In the genomic region with DNA sequence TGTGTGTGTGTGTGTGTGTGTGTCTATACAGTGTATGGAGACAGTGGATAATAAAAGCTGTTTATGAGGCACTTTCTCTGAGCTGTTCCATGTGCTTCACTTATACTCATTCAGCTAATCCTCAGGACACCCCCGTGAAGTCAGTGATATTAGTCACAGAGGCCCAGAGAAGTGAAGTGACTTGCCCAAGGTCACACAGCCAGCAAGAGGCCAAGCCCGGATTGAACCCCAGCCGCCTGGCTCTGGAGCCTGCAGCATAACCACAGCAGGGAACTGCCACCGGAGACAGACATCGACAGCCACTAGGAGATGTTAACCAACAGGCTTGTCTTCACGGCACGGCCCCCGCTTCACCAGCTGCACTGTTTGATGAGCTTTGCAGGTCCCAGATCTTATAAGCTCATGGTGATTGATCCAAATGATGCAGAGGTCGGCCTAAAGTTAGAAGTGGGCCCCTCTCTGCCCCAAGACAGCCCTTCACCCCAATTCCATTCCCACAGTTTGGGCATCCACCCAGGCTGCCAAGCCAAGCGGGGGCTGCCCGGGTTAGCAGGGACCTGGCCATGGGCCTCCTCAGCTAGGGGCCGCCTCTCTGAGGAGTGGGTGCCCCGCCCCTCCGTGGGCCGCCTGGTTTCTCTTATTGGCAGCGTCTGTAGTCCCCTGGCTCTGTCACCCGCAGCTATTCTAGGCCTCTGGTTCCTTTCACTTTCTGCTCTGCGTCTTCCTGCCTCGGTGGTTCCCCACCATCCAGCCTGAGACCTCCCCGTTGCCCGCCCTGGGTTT, we compare ENCODE assay signal across 8 cellular contexts. TPM values are rescaled to one million over a fixed set of nuclear protein-coding genes. Genes with fewer than 3 reads are reported as not detected.
DNase-seq lines count a peak whose midpoint lies in the region; ATAC-seq and TF ChIP-seq lines count a peak whose summit lies in the region.

No MANE protein-coding gene starts in this region.

- H3K4me3 ChIP-seq in mucosa of rectum (ENCODE audit: low read length in 2 of 2) (peak overlapping the region in 1 of 2 donors; percentile 44), upper lobe of left lung (peak overlapping the region in 1 of 4 donors; percentile 33)

- peak overlapping the region; percentile 82 for H3K27ac Mint-ChIP-seq in activated T-helper 17 cell treated with anti-CD3 and anti-CD28 coated beads, Interleukin-2, amount 50 U/mL, for 72 hours

- H3K9me3 Mint-ChIP-seq in activated T-helper 17 cell treated with anti-CD3 and anti-CD28 coated beads, Interleukin-2, amount 50 U/mL, for 72 hours = no peaks in the 10 kb centered on the region

- H3K27ac ChIP-seq in mucosa of rectum (ENCODE audit: low read depth in 2 of 2, low read length in 2 of 2) (peak overlapping the region; percentile 67 to 71), upper lobe of left lung (peak overlapping the region; percentile 77 to 90 (median 83))

- no peak for TF ChIP-seq CTCF in upper lobe of left lung (IDR thresholded peaks at IDR 0.05)

- H3K36me3 Mint-ChIP-seq in activated T-helper 17 cell treated with anti-CD3 and anti-CD28 coated beads, Interleukin-2, amount 50 U/mL, for 72 hours (ENCODE audit: low read depth) = no peaks in the 10 kb centered on the region

- H3K4me1 Mint-ChIP-seq in activated T-helper 17 cell treated with anti-CD3 and anti-CD28 coated beads, Interleukin-2, amount 50 U/mL, for 72 hours = peaks cover 26% of the 10 kb centered on the region

- peak in 1 of 4 donors; percentile 48 for TF ChIP-seq POLR2A in upper lobe of left lung (IDR thresholded peaks at IDR 0.05)

- no peak for TF ChIP-seq EP300 in upper lobe of left lung (IDR thresholded peaks at IDR 0.05)

- no peaks in the 10 kb centered on the region for H3K27me3 Mint-ChIP-seq in activated T-helper 17 cell treated with anti-CD3 and anti-CD28 coated beads, Interleukin-2, amount 50 U/mL, for 72 hours

- H3K9me3 ChIP-seq in mucosa of rectum (ENCODE audit: control insufficient read depth in 2 of 2, low read length in 2 of 2) = no peaks in the 10 kb centered on the region
- H3K9me3 ChIP-seq in upper lobe of left lung = no peaks in the 10 kb centered on the region

- H3K4me3 Mint-ChIP-seq in activated T-helper 17 cell treated with anti-CD3 and anti-CD28 coated beads, Interleukin-2, amount 50 U/mL, for 72 hours = peak overlapping the region; percentile 63

- peak; percentile 76 for ATAC-seq in GM21717 (IDR thresholded peaks at IDR 0.05; ENCODE audit: unreplicated experiment)
- peak; percentile 83 for ATAC-seq in activated T-helper 17 cell treated with anti-CD3 and anti-CD28 coated beads, Interleukin-2, amount 50 U/mL, for 72 hours (replicated peaks)
- peak; percentile 19 to 48 for ATAC-seq in upper lobe of left lung (ENCODE audit: low FRiP score in 2 of 2)

- H3K9ac ChIP-seq in mucosa of rectum (ENCODE audit: low read depth in 1 of 2, low read length in 2 of 2) = peak overlapping the region; percentile 35 to 47

- H3K36me3 ChIP-seq in mucosa of rectum (ENCODE audit: control insufficient read depth in 2 of 2, insufficient read depth in 2 of 2, low read length in 2 of 2) (no peaks in the 10 kb centered on the region), upper lobe of left lung (no peaks in the 10 kb centered on the region)

- H3K4me1 ChIP-seq in mucosa of rectum (ENCODE audit: control insufficient read depth in 2 of 2, insufficient read depth in 2 of 2, low read length in 2 of 2) (peaks cover 0 to 9% of the 10 kb centered on the region in 2 donors), upper lobe of left lung (peaks cover 23 to 30% (median 28%) of the 10 kb centered on the region in 4 donors)

- DNase-seq in GF-D8 (lab: John Stamatoyannopoulos, UW) (peak; percentile 46), NAMALWA (ENCODE audit: low spot score) (peak; percentile 91), upper lobe of left lung (peak in 1 of 2 donors; percentile 86), pons (ENCODE audit: low spot score) (no peak), DMS153 treated with DMSO at 0.1 percent for 48 hours (lab: John Stamatoyannopoulos, UW; ENCODE audit: unreplicated experiment) (no peak)

- 63 to 82% methylated on average over 8 to 20 of the region's 21 CpGs for WGBS in upper lobe of left lung, 2 donors

- no peaks in the 10 kb centered on the region for H3K27me3 ChIP-seq in mucosa of rectum (ENCODE audit: control insufficient read depth in 2 of 2, insufficient read depth in 2 of 2, low read length in 2 of 2)
- no peaks in the 10 kb centered on the region for H3K27me3 ChIP-seq in upper lobe of left lung

RNA-seq across cellular contexts. Expression of gene SOCS1, which starts 30.9 kb away (rescaled TPM):
- 100 to 1,000 TPM in 1 of 2 donors, 10 to 100 TPM in 1; 89.7 to 124 TPM for total RNA-seq in activated T-helper 17 cell treated with anti-CD3 and anti-CD28 coated beads, Interleukin-2, amount 50 U/mL, for 72 hours
- total RNA-seq in upper lobe of left lung = 10 to 100 TPM in 5 of 6 donors, 1 to 10 TPM in 1; 9.4 to 36.6 (median 18.5) TPM

RNA-seq across cellular contexts. Expression of gene TNP2, which starts 44.0 kb away (rescaled TPM):
- not detected for total RNA-seq in activated T-helper 17 cell treated with anti-CD3 and anti-CD28 coated beads, Interleukin-2, amount 50 U/mL, for 72 hours
- total RNA-seq in upper lobe of left lung = not detected

RNA-seq across cellular contexts. Expression of gene PRM3, which starts 48.3 kb away (rescaled TPM):
- total RNA-seq in activated T-helper 17 cell treated with anti-CD3 and anti-CD28 coated beads, Interleukin-2, amount 50 U/mL, for 72 hours = not detected
- total RNA-seq in upper lobe of left lung = not detected

RNA-seq across cellular contexts. Expression of gene PRM2, which starts 51.2 kb away (rescaled TPM):
- total RNA-seq in activated T-helper 17 cell treated with anti-CD3 and anti-CD28 coated beads, Interleukin-2, amount 50 U/mL, for 72 hours = not detected
- not detected for total RNA-seq in upper lobe of left lung

RNA-seq across cellular contexts. Expression of gene PRM1, which starts 56.0 kb away (rescaled TPM):
- total RNA-seq in activated T-helper 17 cell treated with anti-CD3 and anti-CD28 coated beads, Interleukin-2, amount 50 U/mL, for 72 hours = not detected
- not detected for total RNA-seq in upper lobe of left lung

Comparison
In these comparisons a context has a peak if more than half of its experiments do, and no peak if none do; other contexts are left out.
1. DNase-seq: peak in GF-D8 (single experiment) and NAMALWA (single experiment); none in pons (single experiment) and DMS153 treated with DMSO at 0.1 percent for 48 hours (single experiment).
2. Peak in every context shown above with its lines, with median percentiles within 50 percentile points of each other: ATAC-seq.